Comparison of ENCODE assay signal across 8 cellular contexts in genomic region chr7:87564290-87564963, GRCh38. TPM values are rescaled to one million over a fixed set of nuclear protein-coding genes. Genes with fewer than 3 reads are reported as not detected.
A peak's percentile ranks its signal among the peaks of the same experiment; 100 is the strongest.
DNase-seq lines count a peak whose midpoint lies in the region; ATAC-seq and FAIRE-seq lines count a peak whose summit lies in the region.

No MANE protein-coding gene starts in this region.

- H3K27ac ChIP-seq in small intestine (ENCODE audit: low read depth in 1 of 2, low read length in 1 of 2), result no peak overlapping the region

- H3K9me3 ChIP-seq in small intestine (ENCODE audit: control insufficient read depth, low read depth), result no peaks in the 10 kb centered on the region

- no peaks in the 10 kb centered on the region for H3K27me3 ChIP-seq in small intestine (ENCODE audit: control insufficient read depth in 2 of 2, insufficient read depth in 2 of 2, low read length in 2 of 2)

- peak; percentile 86 for ATAC-seq in GM19324 (IDR thresholded peaks at IDR 0.05; ENCODE audit: low FRiP score, unreplicated experiment)
- peak; percentile 50 for ATAC-seq in HG03280 (IDR thresholded peaks at IDR 0.05; ENCODE audit: unreplicated experiment)
- ATAC-seq in GM19455 (IDR thresholded peaks at IDR 0.05; ENCODE audit: unreplicated experiment), result no peak

- FAIRE-seq in small intestine (lab: Jason Lieb, UNC), result no peak

- H3K36me3 ChIP-seq in small intestine (ENCODE audit: control insufficient read depth in 2 of 2, insufficient read depth in 2 of 2, low read length in 2 of 2), result peaks cover 0 to 6% of the 10 kb centered on the region in 2 donors

- peaks cover 0 to 2% of the 10 kb centered on the region in 2 donors for H3K4me1 ChIP-seq in small intestine (ENCODE audit: control insufficient read depth in 2 of 2, insufficient read depth in 1 of 2, low read depth in 1 of 2, low read length in 1 of 2)

- WGBS in small intestine, 3 donors, result 5 to 15% (median 13%) methylated on average over 3 of the region's 3 CpGs

- DNase-seq in EH (ENCODE audit: low read depth) (peak; percentile 5), SW480 (ENCODE audit: low spot score) (peak; percentile 39), fibroblast of peridontal ligament (ENCODE audit: extremely low read depth) (peak; percentile 7), small intestine (peak; percentile 71), DMS79 treated with DMSO at 0.1 percent for 48 hours (lab: John Stamatoyannopoulos, UW) (no peak)

- no peak overlapping the region for H3K4me3 ChIP-seq in small intestine (ENCODE audit: low read depth in 1 of 2, low read length in 2 of 2)

RNA-seq across cellular contexts. Expression of gene ABCB1, which starts 36.3 kb away (rescaled TPM):
- 10 to 100 TPM; 17.3 to 63.2 (median 53.9) TPM for polyA plus RNA-seq in small intestine
